ENCODE assay signal across 19 cellular contexts in the genomic region with DNA sequence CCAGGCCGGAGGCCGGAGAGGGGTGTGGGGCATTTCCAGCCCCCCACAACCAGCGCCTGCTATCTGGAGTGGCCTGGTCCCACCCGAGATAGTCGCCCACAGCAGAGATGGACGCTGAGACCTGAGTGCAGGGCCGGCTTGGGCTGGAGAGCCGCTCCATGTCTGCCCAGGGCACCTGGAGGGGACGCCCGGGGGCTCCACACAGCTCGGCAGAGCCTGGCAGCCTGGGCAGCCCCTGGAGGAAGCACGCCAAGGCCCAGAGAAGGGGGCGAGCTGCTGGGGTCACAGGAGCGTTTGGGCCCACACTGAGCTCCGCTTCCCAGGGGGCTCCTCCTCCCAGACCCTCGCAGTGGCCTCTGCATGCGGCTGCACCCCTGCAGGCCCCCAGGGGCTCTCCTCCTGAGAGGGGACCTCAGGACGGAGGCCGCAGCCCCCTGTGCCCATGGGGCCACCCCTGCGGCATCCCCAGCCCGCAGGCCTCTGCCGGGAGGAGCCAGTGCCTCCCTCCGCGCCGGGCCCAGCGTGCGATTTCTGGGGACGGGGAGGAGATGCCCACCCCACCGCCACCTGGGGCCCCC. TPM values are rescaled to one million over a fixed set of nuclear protein-coding genes. Genes with fewer than 3 reads are reported as not detected.
DNase-seq lines count a peak whose midpoint lies in the region; ATAC-seq and TF ChIP-seq lines count a peak whose summit lies in the region.
"Had no signal": no experiment of that assay in that cellular context is flagged by ENCODE, and none has a peak within 500 bp of the region (broad histone marks: within the 10 kb centered on the region; RNA-seq: fewer than 3 reads in every experiment).

No MANE protein-coding gene starts in this region.

- no peak for DNase-seq in DND-41
- DNase-seq in RWPE1 (ENCODE audit: low spot score): no peak
- peak; percentile 11 to 26 for DNase-seq in left colon
- DNase-seq in spleen: no peak
- no peak for DNase-seq in testis
- DNase-seq in lower leg skin (ENCODE audit: low spot score in 2 of 2): no peak
- DNase-seq in activated naive CD8-positive, alpha-beta T cell treated with anti-CD3 and anti-CD28 coated beads for 36 hours: no peak
- DNase-seq in NCI-H2029 (lab: John Stamatoyannopoulos, UW): no peak
- DNase-seq: activated CD4-positive, alpha-beta T cell treated with anti-CD3 and anti-CD28 coated beads for 1 hour; activated T-cell treated with anti-CD3 and anti-CD28 coated beads, Interleukin-2, amount 50 U/mL, for 72 hours; CD8-positive, alpha-beta T cell; DMS53; effector memory CD4-positive, alpha-beta T cell; NCI-H1092; NCI-H2081; NCI-H446; stimulated activated CD8-positive, alpha-beta memory T cell treated with anti-CD3 and anti-CD28 coated beads, Interleukin-4, amount 100 ng/mL, for 48 hours had no signal

- ATAC-seq in DND-41 (ENCODE audit: insufficient read depth, low read depth): no peak
- ATAC-seq in left colon: no peak
- ATAC-seq: activated T-cell treated with anti-CD3 and anti-CD28 coated beads, Interleukin-2, amount 50 U/mL, for 72 hours; CD8-positive, alpha-beta T cell had no signal

- no peaks in the 10 kb centered on the region for H3K9me3 Mint-ChIP-seq in activated naive CD8-positive, alpha-beta T cell treated with anti-CD3 and anti-CD28 coated beads for 36 hours
- H3K9me3 Mint-ChIP-seq: activated naive CD4-positive, alpha-beta T cell treated with anti-CD3 and anti-CD28 coated beads, Interleukin-2, amount 50 U/mL, for 72 hours; activated T-cell treated with anti-CD3 and anti-CD28 coated beads, Interleukin-2, amount 50 U/mL, for 72 hours; CD8-positive, alpha-beta T cell; neural crest cell had no signal

- H4K20me1 ChIP-seq in DND-41 (ENCODE audit: insufficient read depth, low read length): no peaks in the 10 kb centered on the region

- H3K36me3 Mint-ChIP-seq in activated naive CD8-positive, alpha-beta T cell treated with anti-CD3 and anti-CD28 coated beads for 36 hours: no peaks in the 10 kb centered on the region
- H3K36me3 Mint-ChIP-seq: activated naive CD4-positive, alpha-beta T cell treated with anti-CD3 and anti-CD28 coated beads, Interleukin-2, amount 50 U/mL, for 72 hours; CD8-positive, alpha-beta T cell had no signal

- CTCF ChIA-PET in RWPE1 (lab: Yijun Ruan, JAX): no interaction called here

- no peaks in the 10 kb centered on the region for H3K4me1 Mint-ChIP-seq in activated naive CD8-positive, alpha-beta T cell treated with anti-CD3 and anti-CD28 coated beads for 36 hours

- H3K4me2 ChIP-seq in DND-41 (ENCODE audit: insufficient read depth, low read length): no peak overlapping the region

- H3K79me2 ChIP-seq in DND-41 (ENCODE audit: insufficient read depth, low read length): peaks cover 4% of the 10 kb centered on the region

- H3K4me3 Mint-ChIP-seq in activated naive CD8-positive, alpha-beta T cell treated with anti-CD3 and anti-CD28 coated beads for 36 hours: no peak overlapping the region
- H3K4me3 Mint-ChIP-seq: activated T-cell treated with anti-CD3 and anti-CD28 coated beads, Interleukin-2, amount 50 U/mL, for 72 hours; CD8-positive, alpha-beta T cell; neural crest cell had no signal

- intact Hi-C loops in left colon (cut with DNase I, micrococcal nuclease) (no loop called here), spleen (cut with DNase I; ENCODE audit: low total_unique reads) (no loop called here), testis (cut with DNase I; ENCODE audit: low total_unique reads) (no loop called here), lower leg skin (cut with DNase I; ENCODE audit: low total_unique reads) (no loop called here)

- 80 to 95% (median 86%) methylated on average over 1 to 29 of the region's 29 CpGs for WGBS in spleen, 5 donors
- 94% methylated on average over 29 of the region's 29 CpGs; no CpG with 5 or more reads in 1 of the 2 donors for WGBS in testis, 2 donors
- WGBS in lower leg skin, 2 donors: 60 to 73% methylated on average over 1 to 20 of the region's 29 CpGs

- POLR2A ChIA-PET in RWPE1 (lab: Yijun Ruan, JAX; ENCODE audit: low non-redundant PET): no interaction called here

- no peak overlapping the region for H3K4me3 ChIP-seq in DND-41 (ENCODE audit: low read depth in 1 of 2, low read length in 2 of 2)
- H3K4me3 ChIP-seq in spleen: peak overlapping the region in 1 of 8 donors; percentile 60
- H3K4me3 ChIP-seq in testis: no peak overlapping the region
- no peak overlapping the region for H3K4me3 ChIP-seq in lower leg skin (ENCODE audit: low read depth, poor library complexity, severe bottlenecking)

- H3K4me1 ChIP-seq in DND-41 (ENCODE audit: insufficient read depth, low read length) (peaks cover 73% of the 10 kb centered on the region), spleen (peaks cover 22 to 99% (median 78%) of the 10 kb centered on the region in 6 donors), testis (peaks cover 14% of the 10 kb centered on the region)

- TF ChIP-seq POLR2A in spleen (IDR thresholded peaks at IDR 0.05) (no peak), testis (IDR thresholded peaks at IDR 0.05) (no peak), lower leg skin (IDR thresholded peaks at IDR 0.05) (no peak)

- H3K36me3 ChIP-seq in DND-41 (ENCODE audit: insufficient read depth, low read length) (no peaks in the 10 kb centered on the region), spleen (no peaks in the 10 kb centered on the region), testis (ENCODE audit: low read depth, missing control alignments) (no peaks in the 10 kb centered on the region)

- peaks cover 2% of the 10 kb centered on the region for H3K27me3 Mint-ChIP-seq in activated naive CD8-positive, alpha-beta T cell treated with anti-CD3 and anti-CD28 coated beads for 36 hours

- H3K27ac ChIP-seq in DND-41 (ENCODE audit: low read length) (peak overlapping the region; percentile 93; the same call in 1 of the 2 replicates), RWPE1 (peak overlapping the region; percentile 100), spleen (peak overlapping the region; percentile 1 to 96 (median 89)), testis (no peak overlapping the region)

- no peaks in the 10 kb centered on the region for H3K9me3 ChIP-seq in DND-41 (ENCODE audit: insufficient read depth, low read length, severe bottlenecking)
- H3K9me3 ChIP-seq in spleen: no peaks in the 10 kb centered on the region
- no peaks in the 10 kb centered on the region for H3K9me3 ChIP-seq in testis

- H3K27me3 ChIP-seq in DND-41 (ENCODE audit: insufficient read depth, low read length, poor library complexity) (no peaks in the 10 kb centered on the region), spleen (replicated peaks in 1 of 7) (peaks cover 0 to 22% (median 0%) of the 10 kb centered on the region in 7 donors), testis (no peaks in the 10 kb centered on the region)

- H3K27ac Mint-ChIP-seq in activated naive CD8-positive, alpha-beta T cell treated with anti-CD3 and anti-CD28 coated beads for 36 hours: no peak overlapping the region
- H3K27ac Mint-ChIP-seq: activated naive CD4-positive, alpha-beta T cell treated with anti-CD3 and anti-CD28 coated beads, Interleukin-2, amount 50 U/mL, for 72 hours; activated T-cell treated with anti-CD3 and anti-CD28 coated beads, Interleukin-2, amount 50 U/mL, for 72 hours; CD8-positive, alpha-beta T cell had no signal

- peak overlapping the region; percentile 62; the same call in 1 of the 2 replicates for H3K9ac ChIP-seq in DND-41 (ENCODE audit: low read depth, low read length)

- H2AFZ ChIP-seq in DND-41 (ENCODE audit: low read depth, low read length): no peak overlapping the region

- no peak for TF ChIP-seq CTCF in DND-41 (IDR thresholded peaks at IDR 0.05; ENCODE audit: borderline replicate concordance, extremely low read depth, low read length, poor library complexity, severe bottlenecking)
- no peak for TF ChIP-seq CTCF in RWPE1 (conservative IDR thresholded peaks at IDR 0.05; ENCODE audit: low read depth)
- no peak for TF ChIP-seq CTCF in spleen (IDR thresholded peaks at IDR 0.05 in 8 of 11, conservative IDR thresholded peaks at IDR 0.05 in 3 of 11)
- TF ChIP-seq CTCF in testis (IDR thresholded peaks at IDR 0.05): no peak
- TF ChIP-seq CTCF in lower leg skin (IDR thresholded peaks at IDR 0.05): no peak

RNA-seq across cellular contexts. Expression of gene EGFL7, which starts 42.2 kb away (rescaled TPM):
- total RNA-seq in left colon (10 to 100 TPM; 14.3 to 17.2 TPM), spleen (100 to 1,000 TPM; 132 to 246 (median 179) TPM), testis (100 to 1,000 TPM; 101 to 106 TPM), lower leg skin (10 to 100 TPM; 27.8 to 62.2 (median 46.2) TPM)
- polyA plus RNA-seq in spleen (100 to 1,000 TPM; 169 to 522 (median 409) TPM), testis (ENCODE audit: insufficient read depth, low read depth, low replicate concordance) (68.5 TPM)
- 1 to 10 TPM in 1 of 2 experiments, under 1 TPM in 1; 0.94 to 1.2 TPM for total RNA-seq in activated naive CD8-positive, alpha-beta T cell treated with anti-CD3 and anti-CD28 coated beads for 36 hours
- total RNA-seq: CD8-positive, alpha-beta T cell had no signal

Comparison
In these comparisons a context has a peak if more than half of its experiments do, and no peak if none do; other contexts are left out.
1. DNase-seq: peak in left colon (2 of 2); none in DND-41 (single experiment), RWPE1 (single experiment), spleen (single experiment), testis (single experiment), lower leg skin (0 of 2), activated naive CD8-positive, alpha-beta T cell treated with anti-CD3 and anti-CD28 coated beads for 36 hours (single experiment) and NCI-H2029 (single experiment).
2. H3K27ac ChIP-seq: peak in DND-41 (single experiment), RWPE1 (single experiment) and spleen (8 of 8); none in testis (0 of 2).
3. RNA of gene EGFL7, which starts 42.2 kb away (total RNA-seq): 132 to 246 TPM in spleen, 101 to 106 TPM in testis, 27.8 to 62.2 TPM in lower leg skin and 14.3 to 17.2 TPM in left colon; 0.94 to 1.2 TPM in activated naive CD8-positive, alpha-beta T cell treated with anti-CD3 and anti-CD28 coated beads for 36 hours; every median in the first group is over 4 times any median in the second.